31 cellular contexts compared by ENCODE assay signal in the genomic region with DNA sequence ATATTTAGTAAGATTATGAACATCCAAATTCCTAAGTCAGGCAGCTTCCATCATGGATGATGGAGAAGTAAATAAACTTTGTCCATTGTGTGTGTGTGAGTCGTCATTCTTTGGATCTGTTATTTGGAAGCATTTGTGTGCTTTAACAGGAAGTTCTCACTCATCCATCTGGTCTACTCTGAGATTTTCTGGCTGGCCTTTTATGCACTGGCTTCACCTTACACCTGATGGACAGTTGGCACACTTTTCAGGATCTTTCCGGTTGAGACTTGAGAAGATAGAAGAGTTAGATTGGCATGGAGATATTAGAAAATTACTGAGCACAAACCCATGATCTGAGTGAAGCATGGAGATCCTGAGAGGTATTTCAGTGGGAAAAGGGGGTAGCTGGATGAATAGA. TPM values are rescaled to one million over a fixed set of nuclear protein-coding genes. Genes with fewer than 3 reads are reported as not detected.
"Had no signal": no experiment of that assay in that cellular context is flagged by ENCODE, and none has a peak within 500 bp of the region (broad histone marks: within the 10 kb centered on the region; RNA-seq: fewer than 3 reads in every experiment).

No MANE protein-coding gene starts in this region.

- H3K4me1 Mint-ChIP-seq: naive thymus-derived CD4-positive, alpha-beta T cell; natural killer cell had no signal

- DNase-seq: cortex of kidney; effector CD8-positive, alpha-beta T cell; effector memory CD8-positive, alpha-beta T cell; endodermal cell; erythroblast; esophagus squamous epithelium; foreskin fibroblast; foreskin melanocyte; gastrocnemius medialis; glutamatergic neuron; head of caudate nucleus; heart right ventricle; hippocampal formation; left cardiac atrium; left lung; left ventricle myocardium superior; lower lobe of right lung; mesenchymal stem cell; midbrain; naive thymus-derived CD4-positive, alpha-beta T cell; natural killer cell had no signal

- H3K27ac Mint-ChIP-seq: dendritic cell treated with granulocyte-macrophage colony-stimulating factor and Interleukin-4, amounts not matched to agents 40 ng/mL and 50 ng/mL, for 4 days; effector memory CD8-positive, alpha-beta T cell; endodermal cell; naive thymus-derived CD4-positive, alpha-beta T cell; natural killer cell had no signal

- H3K4me3 Mint-ChIP-seq: dendritic cell treated with granulocyte-macrophage colony-stimulating factor and Interleukin-4, amounts not matched to agents 40 ng/mL and 50 ng/mL, for 4 days; effector memory CD8-positive, alpha-beta T cell; endodermal cell; naive thymus-derived CD4-positive, alpha-beta T cell; natural killer cell had no signal

- H3K36me3 Mint-ChIP-seq: naive thymus-derived CD4-positive, alpha-beta T cell; natural killer cell had no signal

- H3K27me3 Mint-ChIP-seq: dendritic cell treated with granulocyte-macrophage colony-stimulating factor and Interleukin-4, amounts not matched to agents 40 ng/mL and 50 ng/mL, for 4 days; effector memory CD8-positive, alpha-beta T cell had no signal

- H3K9me3 Mint-ChIP-seq: dendritic cell treated with granulocyte-macrophage colony-stimulating factor and Interleukin-4, amounts not matched to agents 40 ng/mL and 50 ng/mL, for 4 days had no signal

- H3K27ac ChIP-seq: epithelial cell of prostate, esophagus squamous epithelium, gastrocnemius medialis, heart right ventricle, left lung, lower lobe of right lung had no signal

RNA-seq across cellular contexts. Expression of a gene that starts 12.6 kb away (rescaled TPM):
- total RNA-seq: dermis microvascular lymphatic vessel endothelial cell; endodermal cell; esophagus mucosa; esophagus squamous epithelium; gastrocnemius medialis; glomerular endothelial cell; kidney epithelial cell; left lung; left ventricle myocardium superior; lower leg skin; lower lobe of right lung; lung microvascular endothelial cell; mononuclear cell; mucosa of gallbladder; naive thymus-derived CD4-positive, alpha-beta T cell; natural killer cell had no signal
